In the genomic region with DNA sequence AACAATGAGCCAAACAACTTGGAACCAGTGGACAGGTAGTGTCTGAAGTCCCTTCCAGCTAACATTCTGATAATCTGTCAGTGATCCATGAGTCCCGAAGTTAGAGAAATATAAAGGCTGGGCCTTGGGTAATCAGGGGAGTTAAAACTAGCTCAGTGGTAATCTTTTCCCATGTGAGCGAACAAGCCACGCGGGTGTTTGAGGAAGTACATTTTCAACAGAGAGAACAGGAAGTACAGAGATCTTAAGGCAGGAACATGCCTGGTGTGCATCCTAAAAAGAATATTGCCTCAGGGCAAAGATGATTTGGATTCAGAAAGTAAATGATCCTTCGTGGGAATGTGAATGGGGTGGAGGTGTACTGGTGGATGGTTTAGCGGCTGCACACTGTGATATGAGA, we compare ENCODE assay signal across 8 cellular contexts. TPM values are rescaled to one million over a fixed set of nuclear protein-coding genes. Genes with fewer than 3 reads are reported as not detected.
DNase-seq lines count a peak whose midpoint lies in the region; ATAC-seq and TF ChIP-seq lines count a peak whose summit lies in the region.

No MANE protein-coding gene starts in this region.

- ATAC-seq in CD8-positive, alpha-beta T cell: peak; percentile 34
- ATAC-seq in HG02798 (IDR thresholded peaks at IDR 0.05; ENCODE audit: poor library complexity, unreplicated experiment) (peak; percentile 27), left lobe of liver (peak; percentile 5), upper lobe of right lung (peak; percentile 75), HG03108 (IDR thresholded peaks at IDR 0.05; ENCODE audit: unreplicated experiment) (no peak)
- peak; percentile 57 for ATAC-seq in activated CD8-positive, alpha-beta T cell treated with anti-CD3 and anti-CD28 coated beads, Interleukin-2, amount 10 ng/mL, durations not matched to agents 7 days and 5 days

- no peaks in the 10 kb centered on the region for H3K27me3 Mint-ChIP-seq in CD8-positive, alpha-beta T cell (ENCODE audit: low read depth)
- H3K27me3 Mint-ChIP-seq in activated CD8-positive, alpha-beta T cell treated with anti-CD3 and anti-CD28 coated beads, Interleukin-2, amount 10 ng/mL, durations not matched to agents 7 days and 5 days (ENCODE audit: low read depth): no peaks in the 10 kb centered on the region

- no peaks in the 10 kb centered on the region for H3K36me3 Mint-ChIP-seq in CD8-positive, alpha-beta T cell
- no peaks in the 10 kb centered on the region for H3K36me3 Mint-ChIP-seq in activated CD8-positive, alpha-beta T cell treated with anti-CD3 and anti-CD28 coated beads, Interleukin-2, amount 10 ng/mL, durations not matched to agents 7 days and 5 days (ENCODE audit: low read depth)

- no peak overlapping the region for H3K27ac Mint-ChIP-seq in CD8-positive, alpha-beta T cell
- H3K27ac Mint-ChIP-seq in activated CD8-positive, alpha-beta T cell treated with anti-CD3 and anti-CD28 coated beads, Interleukin-2, amount 10 ng/mL, durations not matched to agents 7 days and 5 days: peak overlapping the region; percentile 11

- intact Hi-C loops in CD8-positive, alpha-beta T cell (cut with DNase I, micrococcal nuclease): loop anchor here in 1 of 2 experiments (2.0 kb wide), 1 partner anchor 43 kb away; a partner anchor contains a TSS
- intact Hi-C loops in upper lobe of right lung (cut with DNase I): no loop called here

- TF ChIP-seq CTCF in CD8-positive, alpha-beta T cell (IDR thresholded peaks at IDR 0.05): no peak
- TF ChIP-seq CTCF in upper lobe of right lung (IDR thresholded peaks at IDR 0.05): no peak

- H3K27me3 ChIP-seq in CD8-positive, alpha-beta T cell (ENCODE audit: insufficient read depth, low read length): no peaks in the 10 kb centered on the region
- H3K27me3 ChIP-seq in upper lobe of right lung (no peaks in the 10 kb centered on the region), MG63 (no peaks in the 10 kb centered on the region)

- no peaks in the 10 kb centered on the region for H3K9me3 ChIP-seq in CD8-positive, alpha-beta T cell (ENCODE audit: low read length)
- no peaks in the 10 kb centered on the region for H3K9me3 ChIP-seq in upper lobe of right lung
- H3K9me3 ChIP-seq in MG63: no peaks in the 10 kb centered on the region

- H3K36me3 ChIP-seq in CD8-positive, alpha-beta T cell (ENCODE audit: insufficient read depth, low read length): no peaks in the 10 kb centered on the region
- H3K36me3 ChIP-seq in upper lobe of right lung (no peaks in the 10 kb centered on the region), MG63 (no peaks in the 10 kb centered on the region)

- DNase-seq in CD8-positive, alpha-beta T cell: no peak
- DNase-seq in activated CD8-positive, alpha-beta T cell treated with anti-CD3 and anti-CD28 coated beads, Interleukin-2, amount 10 ng/mL, durations not matched to agents 7 days and 5 days: no peak
- DNase-seq in left lobe of liver (ENCODE audit: low spot score): no peak
- DNase-seq in upper lobe of right lung: no peak
- DNase-seq in MG63: no peak
- DNase-seq in NCI-H748 treated with DMSO at 0.1 percent for 48 hours (lab: John Stamatoyannopoulos, UW): no peak

- H3K4me3 Mint-ChIP-seq in CD8-positive, alpha-beta T cell: peak overlapping the region; percentile 27
- H3K4me3 Mint-ChIP-seq in activated CD8-positive, alpha-beta T cell treated with anti-CD3 and anti-CD28 coated beads, Interleukin-2, amount 10 ng/mL, durations not matched to agents 7 days and 5 days: peak overlapping the region; percentile 40

- CTCF ChIA-PET in CD8-positive, alpha-beta T cell (lab: Charles Lee): interaction anchor here (1.4 to 2.2 kb wide), 2 partner anchors 14 to 39 kb away, joined by 3 to 8 read pairs; no protein-coding TSS in a partner anchor
- CTCF ChIA-PET in activated CD8-positive, alpha-beta T cell treated with anti-CD3 and anti-CD28 coated beads, Interleukin-2, amount 10 ng/mL, durations not matched to agents 7 days and 5 days (lab: Charles Lee): interaction anchor here (0.8 to 2.0 kb wide), 4 partner anchors 12 to 42 kb away, joined by 3 to 10 read pairs (median 4); no protein-coding TSS in a partner anchor

- no peak overlapping the region for H3K27ac ChIP-seq in CD8-positive, alpha-beta T cell (ENCODE audit: low read depth, low read length)
- peak overlapping the region; percentile 58 for H3K27ac ChIP-seq in upper lobe of right lung

- H3K9me3 Mint-ChIP-seq in CD8-positive, alpha-beta T cell: no peaks in the 10 kb centered on the region
- H3K9me3 Mint-ChIP-seq in activated CD8-positive, alpha-beta T cell treated with anti-CD3 and anti-CD28 coated beads, Interleukin-2, amount 10 ng/mL, durations not matched to agents 7 days and 5 days (ENCODE audit: insufficient read depth): no peaks in the 10 kb centered on the region

- H3K4me1 Mint-ChIP-seq in CD8-positive, alpha-beta T cell (ENCODE audit: low read depth): peaks cover 38% of the 10 kb centered on the region
- peaks cover 34% of the 10 kb centered on the region for H3K4me1 Mint-ChIP-seq in activated CD8-positive, alpha-beta T cell treated with anti-CD3 and anti-CD28 coated beads, Interleukin-2, amount 10 ng/mL, durations not matched to agents 7 days and 5 days (ENCODE audit: low read depth)

- POLR2A ChIA-PET in CD8-positive, alpha-beta T cell (lab: Charles Lee): no interaction called here
- POLR2A ChIA-PET in activated CD8-positive, alpha-beta T cell treated with anti-CD3 and anti-CD28 coated beads, Interleukin-2, amount 10 ng/mL, durations not matched to agents 7 days and 5 days (lab: Charles Lee): interaction anchor here (1.7 kb wide), 1 partner anchor 14 kb away, joined by 6 read pairs; no protein-coding TSS in a partner anchor

- peaks cover 28% of the 10 kb centered on the region for H3K4me1 ChIP-seq in CD8-positive, alpha-beta T cell (ENCODE audit: insufficient read depth, low read length)
- H3K4me1 ChIP-seq in upper lobe of right lung: peaks cover 74% of the 10 kb centered on the region

- peak overlapping the region; percentile 29 for H3K4me3 ChIP-seq in CD8-positive, alpha-beta T cell (ENCODE audit: low read depth, low read length)
- H3K4me3 ChIP-seq in upper lobe of right lung: no peak overlapping the region
- no peak overlapping the region for H3K4me3 ChIP-seq in MG63

RNA-seq across cellular contexts. Expression of a gene that starts 42.9 kb away (rescaled TPM):
- total RNA-seq in CD8-positive, alpha-beta T cell: 1 to 10 TPM; 8.1 to 8.9 TPM
- 10 to 100 TPM; 13.1 to 13.7 TPM for total RNA-seq in activated CD8-positive, alpha-beta T cell treated with anti-CD3 and anti-CD28 coated beads, Interleukin-2, amount 10 ng/mL, durations not matched to agents 7 days and 5 days
- 60.8 TPM for total RNA-seq in left lobe of liver
- 98.4 TPM for total RNA-seq in upper lobe of right lung
- 7.7 and 11.1 TPM in 2 replicates for total RNA-seq in MG63 (2014; rRNA removed; shearing (Covaris generic); ENCODE audit: low replicate concordance)
